18 cellular contexts compared by ENCODE assay signal in genomic region chr22:50677493-50678217, GRCh38. TPM values are rescaled to one million over a fixed set of nuclear protein-coding genes. Genes with fewer than 3 reads are reported as not detected.
A peak's percentile ranks its signal among the peaks of the same experiment; 100 is the strongest.
DNase-seq lines count a peak whose midpoint lies in the region; ATAC-seq and TF ChIP-seq lines count a peak whose summit lies in the region.
"Had no signal": no experiment of that assay in that cellular context is flagged by ENCODE, and none has a peak within 500 bp of the region (broad histone marks: within the 10 kb centered on the region; RNA-seq: fewer than 3 reads in every experiment).

No MANE protein-coding gene starts in this region.

- no peaks in the 10 kb centered on the region for H3F3A ChIP-seq in GM23248 (ENCODE audit: insufficient read depth)

- H3K27me3 ChIP-seq in lower lobe of right lung (ENCODE audit: low read depth) (peaks cover 10% of the 10 kb centered on the region), testis (no peaks in the 10 kb centered on the region), GM23248 (replicated peaks; ENCODE audit: insufficient read depth) (peaks cover 12% of the 10 kb centered on the region)
- H3K27me3 ChIP-seq: ovary had no signal

- H3K4me3 ChIP-seq in lower lobe of right lung (peak overlapping the region; percentile 58), testis (no peak overlapping the region), GM23248 (no peak overlapping the region)
- H3K4me3 ChIP-seq: ovary had no signal

- no peaks in the 10 kb centered on the region for H3K79me2 ChIP-seq in GM23248 (ENCODE audit: insufficient read depth)

- H3K9me2 ChIP-seq in GM23248 (ENCODE audit: insufficient read depth): no peaks in the 10 kb centered on the region

- ATAC-seq in lower lobe of right lung: no peak
- ATAC-seq in HG02938 (IDR thresholded peaks at IDR 0.05; ENCODE audit: unreplicated experiment): no peak
- ATAC-seq: activated CD4-positive, alpha-beta T cell treated with anti-CD3 and anti-CD28 coated beads for 36 hours had no signal

- no peak overlapping the region for H3K9ac ChIP-seq in GM23248

- TF ChIP-seq CTCF in lower lobe of right lung (IDR thresholded peaks at IDR 0.05) (no peak), testis (IDR thresholded peaks at IDR 0.05) (no peak), GM20000 (IDR thresholded peaks at IDR 0.05; ENCODE audit: extremely low read depth, missing control alignments) (no peak)

- peaks cover 8% of the 10 kb centered on the region for H3K36me3 ChIP-seq in lower lobe of right lung
- no peaks in the 10 kb centered on the region for H3K36me3 ChIP-seq in testis (ENCODE audit: low read depth, missing control alignments)
- H3K36me3 ChIP-seq in GM23248 (ENCODE audit: low read depth): no peaks in the 10 kb centered on the region
- H3K36me3 ChIP-seq: ovary had no signal

- no peak overlapping the region for H3K27ac ChIP-seq in lower lobe of right lung
- H3K27ac ChIP-seq in testis: no peak overlapping the region
- no peak overlapping the region for H3K27ac ChIP-seq in GM23248
- H3K27ac ChIP-seq: ovary had no signal

- H3K4me1 ChIP-seq in lower lobe of right lung: peaks cover 9% of the 10 kb centered on the region
- peaks cover 6% of the 10 kb centered on the region for H3K4me1 ChIP-seq in testis
- no peaks in the 10 kb centered on the region for H3K4me1 ChIP-seq in GM23248 (ENCODE audit: insufficient read depth)

- no peak overlapping the region for H2AFZ ChIP-seq in GM23248

- DNase-seq in activated CD8-positive, alpha-beta memory T cell treated with anti-CD3 and anti-CD28 coated beads for 24 hours: peak; percentile 48
- no peak for DNase-seq in activated CD8-positive, alpha-beta memory T cell treated with anti-CD3 and anti-CD28 coated beads, Interleukin-2, amount 50 U/mL, for 48 hours
- peak; percentile 10 for DNase-seq in activated CD8-positive, alpha-beta memory T cell treated with anti-CD3 and anti-CD28 coated beads, Interleukin-2, amount 50 U/mL, for 4 hours
- no peak for DNase-seq in lower lobe of right lung
- DNase-seq in testis: peak; percentile 7
- DNase-seq in GM20000 (ENCODE audit: low spot score): no peak
- DNase-seq in GM23248: no peak
- DNase-seq: activated CD4-positive, alpha-beta T cell treated with anti-CD3 and anti-CD28 coated beads for 36 hours; activated naive CD8-positive, alpha-beta T cell treated with anti-CD3 and anti-CD28 coated beads for 36 hours; activated T-cell treated with anti-CD3 and anti-CD28 coated beads, Interleukin-2, amount 50 U/mL, for 48 hours; C1 segment of cervical spinal cord; GDM1; NCI-H2081 treated with DMSO at 0.1 percent for 48 hours; NCI-H69; OCI-M1; small intestine had no signal

- 92 to 98% methylated on average over 9 to 13 of the region's 13 CpGs for WGBS in testis, 2 donors
- 75 to 76% methylated on average over 11 to 12 of the region's 13 CpGs for WGBS in GM23248 (ENCODE audit: low coverage in 1 of 2, low lambda C conversion rate in 2 of 2, missing lambda C conversion rate in 2 of 2), 2 experiments

- H3K9me3 ChIP-seq in lower lobe of right lung (no peaks in the 10 kb centered on the region), testis (no peaks in the 10 kb centered on the region), GM23248 (ENCODE audit: low read depth) (no peaks in the 10 kb centered on the region)
- H3K9me3 ChIP-seq: ovary had no signal

- H3K4me2 ChIP-seq in GM23248 (ENCODE audit: unreplicated experiment): no peak overlapping the region

- TF ChIP-seq POLR2A in testis (IDR thresholded peaks at IDR 0.05): no peak

- intact Hi-C loops in lower lobe of right lung (cut with DNase I) (no loop called here), testis (cut with DNase I; ENCODE audit: low total_unique reads) (no loop called here)

- H4K20me1 ChIP-seq in GM23248 (ENCODE audit: insufficient read depth): no peaks in the 10 kb centered on the region

- in situ Hi-C loops in GM23248 (cut with MboI): no loop called here

RNA-seq across cellular contexts. Expression of gene SHANK3, which starts 5.0 kb away (rescaled TPM):
- total RNA-seq in lower lobe of right lung: 50.6 TPM
- total RNA-seq in testis: 10 to 100 TPM; 11.4 to 16.0 TPM
- polyA plus RNA-seq in testis (ENCODE audit: insufficient read depth, low read depth, low replicate concordance): 6.3 TPM
- total RNA-seq in GM23248 (2014; rRNA removed; shearing (Covaris generic)): 0.51 and 0.97 TPM in 2 replicates
- polyA plus RNA-seq in GM23248 (2016; fragmentation: Nextera tagmentation; extraction: Ambion mirVana): 0.08 and 0.10 TPM in 2 replicates

RNA-seq across cellular contexts. Expression of gene ARSA, which starts 49.7 kb away (rescaled TPM):
- 53.5 TPM for total RNA-seq in lower lobe of right lung
- total RNA-seq in testis: 10 to 100 TPM; 60.9 to 73.5 TPM
- polyA plus RNA-seq in testis (ENCODE audit: insufficient read depth, low read depth, low replicate concordance): 95.9 TPM
- 59.6 and 59.7 TPM in 2 replicates for total RNA-seq in GM23248 (2014; rRNA removed; shearing (Covaris generic))
- polyA plus RNA-seq in GM23248 (2016; fragmentation: Nextera tagmentation; extraction: Ambion mirVana): 31.7 and 32.9 TPM in 2 replicates

Comparison
In these comparisons a context has a peak if more than half of its experiments do, and no peak if none do; other contexts are left out.
1. DNase-seq: peak in activated CD8-positive, alpha-beta memory T cell treated with anti-CD3 and anti-CD28 coated beads for 24 hours (single experiment), activated CD8-positive, alpha-beta memory T cell treated with anti-CD3 and anti-CD28 coated beads, Interleukin-2, amount 50 U/mL, for 4 hours (single experiment) and testis (single experiment); none in activated CD8-positive, alpha-beta memory T cell treated with anti-CD3 and anti-CD28 coated beads, Interleukin-2, amount 50 U/mL, for 48 hours (single experiment), lower lobe of right lung (single experiment), GM20000 (single experiment) and GM23248 (single experiment).